1 cellular context compared by ENCODE assay signal in the genomic region with DNA sequence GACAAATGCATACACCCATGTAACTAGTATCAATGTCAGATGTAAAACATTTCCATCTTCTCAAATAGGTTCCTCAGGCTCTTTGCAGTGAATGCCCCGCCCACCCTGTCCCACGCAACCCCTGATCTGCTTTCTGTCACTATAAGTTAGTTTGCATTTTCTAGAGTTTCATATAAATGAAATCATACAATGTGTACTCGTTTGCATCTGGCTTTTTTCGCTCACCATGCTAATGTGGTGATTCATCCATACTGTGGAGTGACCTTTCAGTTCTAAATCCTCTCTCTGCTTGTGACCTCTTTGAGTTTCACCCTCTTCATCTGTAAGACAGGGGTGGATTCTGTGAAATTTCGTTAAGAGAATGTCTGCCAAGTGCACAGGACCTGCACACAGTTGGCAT.
TF ChIP-seq lines count a peak whose summit lies in the region.

No MANE protein-coding gene starts in this region.

TF ChIP-seq in IMR-90, 13 proteins besides CTCF, POLR2A, EP300 and RAD21:
- TF ChIP-seq RCOR1 (IDR thresholded peaks at IDR 0.05; ENCODE audit: insufficient replicate concordance, low read length) (no peak), CHD1 (IDR thresholded peaks at IDR 0.05; ENCODE audit: low read depth, low read length) (no peak), MAFK (IDR thresholded peaks at IDR 0.05; ENCODE audit: low read depth, low read length) (no peak), BHLHE40 (IDR thresholded peaks at IDR 0.05; ENCODE audit: low read depth, low read length) (no peak), FOS (IDR thresholded peaks at IDR 0.05; ENCODE audit: low read depth, low read length) (no peak), CEBPB (IDR thresholded peaks at IDR 0.05; ENCODE audit: low read depth, low read length) (no peak), RFX5 (IDR thresholded peaks at IDR 0.05; ENCODE audit: low read depth, low read length) (no peak), NFE2L2 (IDR thresholded peaks at IDR 0.05; ENCODE audit: low read depth, low read length) (no peak), MXI1 (IDR thresholded peaks at IDR 0.05; ENCODE audit: borderline replicate concordance, low read depth, low read length) (no peak), SMC3 (IDR thresholded peaks at IDR 0.05; ENCODE audit: low read depth, low read length) (no peak), MAZ (IDR thresholded peaks at IDR 0.05; ENCODE audit: borderline replicate concordance, low read depth, low read length) (no peak)
- TF ChIP-seq, protein P1, sequence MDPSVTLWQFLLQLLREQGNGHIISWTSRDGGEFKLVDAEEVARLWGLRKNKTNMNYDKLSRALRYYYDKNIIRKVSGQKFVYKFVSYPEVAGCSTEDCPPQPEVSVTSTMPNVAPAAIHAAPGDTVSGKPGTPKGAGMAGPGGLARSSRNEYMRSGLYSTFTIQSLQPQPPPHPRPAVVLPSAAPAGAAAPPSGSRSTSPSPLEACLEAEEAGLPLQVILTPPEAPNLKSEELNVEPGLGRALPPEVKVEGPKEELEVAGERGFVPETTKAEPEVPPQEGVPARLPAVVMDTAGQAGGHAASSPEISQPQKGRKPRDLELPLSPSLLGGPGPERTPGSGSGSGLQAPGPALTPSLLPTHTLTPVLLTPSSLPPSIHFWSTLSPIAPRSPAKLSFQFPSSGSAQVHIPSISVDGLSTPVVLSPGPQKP (IDR thresholded peaks at IDR 0.05; ENCODE audit: borderline replicate concordance, low read depth, low read length) = no peak
- TF ChIP-seq, protein P2, sequence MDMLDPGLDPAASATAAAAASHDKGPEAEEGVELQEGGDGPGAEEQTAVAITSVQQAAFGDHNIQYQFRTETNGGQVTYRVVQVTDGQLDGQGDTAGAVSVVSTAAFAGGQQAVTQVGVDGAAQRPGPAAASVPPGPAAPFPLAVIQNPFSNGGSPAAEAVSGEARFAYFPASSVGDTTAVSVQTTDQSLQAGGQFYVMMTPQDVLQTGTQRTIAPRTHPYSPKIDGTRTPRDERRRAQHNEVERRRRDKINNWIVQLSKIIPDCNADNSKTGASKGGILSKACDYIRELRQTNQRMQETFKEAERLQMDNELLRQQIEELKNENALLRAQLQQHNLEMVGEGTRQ (IDR thresholded peaks at IDR 0.05; ENCODE audit: low read depth, low read length) = no peak
